In genomic region chr16:13143551-13143950, GRCh38 we compare ENCODE assay signal across 21 cellular contexts.
"Had no signal": no experiment of that assay in that cellular context is flagged by ENCODE, and none has a peak within 500 bp of the region (broad histone marks: within the 10 kb centered on the region; RNA-seq: fewer than 3 reads in every experiment).

No MANE protein-coding gene starts in this region.

- H3K27ac ChIP-seq: colonic mucosa, gastrocnemius medialis, parathyroid adenoma, prostate gland, skin epidermis, stomach, thoracic aorta, transverse colon had no signal

- H3K4me3 ChIP-seq: colonic mucosa, gastrocnemius medialis, lung, prostate gland, skin epidermis, stomach, thoracic aorta, transverse colon had no signal

- DNase-seq: colonic mucosa; dermis blood vessel endothelial cell; erythroblast; gastrocnemius medialis; glutamatergic neuron; kidney; left colon; left ventricle myocardium superior; naive thymus-derived CD4-positive, alpha-beta T cell; nephron progenitor cell; stimulated activated CD4-positive, alpha-beta T cell treated with anti-CD3 and anti-CD28 coated beads, Interleukin-2, amount 100 ng/mL, for 24 hours; stimulated activated CD4-positive, alpha-beta T cell treated with anti-CD3 and anti-CD28 coated beads, Interleukin-4, amount 100 ng/mL, for 4 hours; stimulated activated naive CD4-positive, alpha-beta T cell; stomach; substantia nigra; transverse colon had no signal
